Comparison of ENCODE assay signal across 8 cellular contexts in the genomic region with DNA sequence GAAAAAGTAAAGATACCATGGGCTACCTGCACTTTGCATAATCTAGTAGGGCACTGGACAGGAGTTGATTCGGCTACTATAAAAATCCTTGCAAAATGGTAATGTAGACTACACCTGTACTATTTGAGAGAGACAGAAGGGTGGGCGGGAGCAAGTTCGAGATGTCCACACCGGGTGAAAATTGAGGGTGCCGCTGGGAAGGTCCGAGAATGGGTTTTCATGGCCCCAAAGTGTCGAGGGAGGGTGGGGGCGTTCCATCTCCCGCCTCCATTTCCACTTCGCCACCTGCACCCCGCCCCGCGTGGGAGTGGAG.
A peak's percentile ranks its signal among the peaks of the same experiment; 100 is the strongest.
DNase-seq lines count a peak whose midpoint lies in the region; ATAC-seq and TF ChIP-seq lines count a peak whose summit lies in the region.

No MANE protein-coding gene starts in this region.

- H3K27ac ChIP-seq in 22Rv1 = peak overlapping the region; percentile 66
- peak overlapping the region; percentile 79 to 100 (median 96) for H3K27ac ChIP-seq in skin epidermis

- no peak for TF ChIP-seq CTCF in 22Rv1 (IDR thresholded peaks at IDR 0.05)
- TF ChIP-seq CTCF in foreskin fibroblast (IDR thresholded peaks at IDR 0.05; ENCODE audit: low read depth, low read length) = no peak

- DNase-seq in foreskin fibroblast (no peak), NCI-H146 (lab: John Stamatoyannopoulos, UW) (no peak), globus pallidus (ENCODE audit: low spot score) (no peak)
- no peak for DNase-seq in activated CD4-positive, alpha-beta T cell treated with anti-CD3 and anti-CD28 coated beads for 1 hour

- peak; percentile 18 for ATAC-seq in GM21717 (IDR thresholded peaks at IDR 0.05; ENCODE audit: unreplicated experiment)
- ATAC-seq in SK-N-SH treated with all-trans-retinoic acid at 6 μM for 48 hours = peak; percentile 33

- H3K4me3 ChIP-seq in foreskin fibroblast (ENCODE audit: low read depth in 1 of 2, low read length in 2 of 2) (peak overlapping the region; percentile 90 to 95), skin epidermis (peak overlapping the region; percentile 59 to 98 (median 92))

TF ChIP-seq in SK-N-SH treated with all-trans-retinoic acid at 6 μM for 48 hours, 23 proteins besides CTCF, POLR2A, EP300 and RAD21:
- no peak for TF ChIP-seq OSR1 (CRISPR knock-in tag; IDR thresholded peaks at IDR 0.05)
- no peak for TF ChIP-seq TCF4 (CRISPR knock-in tag; IDR thresholded peaks at IDR 0.05; ENCODE audit: borderline replicate concordance)
- TF ChIP-seq, protein P1, sequence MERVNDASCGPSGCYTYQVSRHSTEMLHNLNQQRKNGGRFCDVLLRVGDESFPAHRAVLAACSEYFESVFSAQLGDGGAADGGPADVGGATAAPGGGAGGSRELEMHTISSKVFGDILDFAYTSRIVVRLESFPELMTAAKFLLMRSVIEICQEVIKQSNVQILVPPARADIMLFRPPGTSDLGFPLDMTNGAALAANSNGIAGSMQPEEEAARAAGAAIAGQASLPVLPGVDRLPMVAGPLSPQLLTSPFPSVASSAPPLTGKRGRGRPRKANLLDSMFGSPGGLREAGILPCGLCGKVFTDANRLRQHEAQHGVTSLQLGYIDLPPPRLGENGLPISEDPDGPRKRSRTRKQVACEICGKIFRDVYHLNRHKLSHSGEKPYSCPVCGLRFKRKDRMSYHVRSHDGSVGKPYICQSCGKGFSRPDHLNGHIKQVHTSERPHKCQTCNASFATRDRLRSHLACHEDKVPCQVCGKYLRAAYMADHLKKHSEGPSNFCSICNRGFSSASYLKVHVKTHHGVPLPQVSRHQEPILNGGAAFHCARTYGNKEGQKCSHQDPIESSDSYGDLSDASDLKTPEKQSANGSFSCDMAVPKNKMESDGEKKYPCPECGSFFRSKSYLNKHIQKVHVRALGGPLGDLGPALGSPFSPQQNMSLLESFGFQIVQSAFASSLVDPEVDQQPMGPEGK (CRISPR knock-in tag; IDR thresholded peaks at IDR 0.05; ENCODE audit: borderline replicate concordance) = no peak
- TF ChIP-seq, protein P2, sequence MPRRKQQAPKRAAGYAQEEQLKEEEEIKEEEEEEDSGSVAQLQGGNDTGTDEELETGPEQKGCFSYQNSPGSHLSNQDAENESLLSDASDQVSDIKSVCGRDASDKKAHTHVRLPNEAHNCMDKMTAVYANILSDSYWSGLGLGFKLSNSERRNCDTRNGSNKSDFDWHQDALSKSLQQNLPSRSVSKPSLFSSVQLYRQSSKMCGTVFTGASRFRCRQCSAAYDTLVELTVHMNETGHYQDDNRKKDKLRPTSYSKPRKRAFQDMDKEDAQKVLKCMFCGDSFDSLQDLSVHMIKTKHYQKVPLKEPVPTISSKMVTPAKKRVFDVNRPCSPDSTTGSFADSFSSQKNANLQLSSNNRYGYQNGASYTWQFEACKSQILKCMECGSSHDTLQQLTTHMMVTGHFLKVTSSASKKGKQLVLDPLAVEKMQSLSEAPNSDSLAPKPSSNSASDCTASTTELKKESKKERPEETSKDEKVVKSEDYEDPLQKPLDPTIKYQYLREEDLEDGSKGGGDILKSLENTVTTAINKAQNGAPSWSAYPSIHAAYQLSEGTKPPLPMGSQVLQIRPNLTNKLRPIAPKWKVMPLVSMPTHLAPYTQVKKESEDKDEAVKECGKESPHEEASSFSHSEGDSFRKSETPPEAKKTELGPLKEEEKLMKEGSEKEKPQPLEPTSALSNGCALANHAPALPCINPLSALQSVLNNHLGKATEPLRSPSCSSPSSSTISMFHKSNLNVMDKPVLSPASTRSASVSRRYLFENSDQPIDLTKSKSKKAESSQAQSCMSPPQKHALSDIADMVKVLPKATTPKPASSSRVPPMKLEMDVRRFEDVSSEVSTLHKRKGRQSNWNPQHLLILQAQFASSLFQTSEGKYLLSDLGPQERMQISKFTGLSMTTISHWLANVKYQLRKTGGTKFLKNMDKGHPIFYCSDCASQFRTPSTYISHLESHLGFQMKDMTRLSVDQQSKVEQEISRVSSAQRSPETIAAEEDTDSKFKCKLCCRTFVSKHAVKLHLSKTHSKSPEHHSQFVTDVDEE (CRISPR knock-in tag; IDR thresholded peaks at IDR 0.05) = no peak
- no peak for TF ChIP-seq SNAI2 (CRISPR knock-in tag; IDR thresholded peaks at IDR 0.05)
- TF ChIP-seq ZFP30 (CRISPR knock-in tag; IDR thresholded peaks at IDR 0.05) = no peak
- TF ChIP-seq GLIS3 (CRISPR knock-in tag; IDR thresholded peaks at IDR 0.05) = no peak
- TF ChIP-seq, protein P3, sequence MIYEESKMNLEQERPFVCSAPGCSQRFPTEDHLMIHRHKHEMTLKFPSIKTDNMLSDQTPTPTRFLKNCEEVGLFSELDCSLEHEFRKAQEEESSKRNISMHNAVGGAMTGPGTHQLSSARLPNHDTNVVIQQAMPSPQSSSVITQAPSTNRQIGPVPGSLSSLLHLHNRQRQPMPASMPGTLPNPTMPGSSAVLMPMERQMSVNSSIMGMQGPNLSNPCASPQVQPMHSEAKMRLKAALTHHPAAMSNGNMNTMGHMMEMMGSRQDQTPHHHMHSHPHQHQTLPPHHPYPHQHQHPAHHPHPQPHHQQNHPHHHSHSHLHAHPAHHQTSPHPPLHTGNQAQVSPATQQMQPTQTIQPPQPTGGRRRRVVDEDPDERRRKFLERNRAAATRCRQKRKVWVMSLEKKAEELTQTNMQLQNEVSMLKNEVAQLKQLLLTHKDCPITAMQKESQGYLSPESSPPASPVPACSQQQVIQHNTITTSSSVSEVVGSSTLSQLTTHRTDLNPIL (CRISPR knock-in tag; IDR thresholded peaks at IDR 0.05; ENCODE audit: low read depth) = no peak
- no peak for TF ChIP-seq BACH2 (CRISPR knock-in tag; IDR thresholded peaks at IDR 0.05; ENCODE audit: borderline replicate concordance)
- no peak for TF ChIP-seq ZFP3 (CRISPR knock-in tag; IDR thresholded peaks at IDR 0.05)
- TF ChIP-seq, protein P4, sequence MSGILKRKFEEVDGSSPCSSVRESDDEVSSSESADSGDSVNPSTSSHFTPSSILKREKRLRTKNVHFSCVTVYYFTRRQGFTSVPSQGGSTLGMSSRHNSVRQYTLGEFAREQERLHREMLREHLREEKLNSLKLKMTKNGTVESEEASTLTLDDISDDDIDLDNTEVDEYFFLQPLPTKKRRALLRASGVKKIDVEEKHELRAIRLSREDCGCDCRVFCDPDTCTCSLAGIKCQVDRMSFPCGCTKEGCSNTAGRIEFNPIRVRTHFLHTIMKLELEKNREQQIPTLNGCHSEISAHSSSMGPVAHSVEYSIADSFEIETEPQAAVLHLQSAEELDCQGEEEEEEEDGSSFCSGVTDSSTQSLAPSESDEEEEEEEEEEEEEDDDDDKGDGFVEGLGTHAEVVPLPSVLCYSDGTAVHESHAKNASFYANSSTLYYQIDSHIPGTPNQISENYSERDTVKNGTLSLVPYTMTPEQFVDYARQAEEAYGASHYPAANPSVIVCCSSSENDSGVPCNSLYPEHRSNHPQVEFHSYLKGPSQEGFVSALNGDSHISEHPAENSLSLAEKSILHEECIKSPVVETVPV (CRISPR knock-in tag; IDR thresholded peaks at IDR 0.05) = no peak
- TF ChIP-seq ZC3H10 (CRISPR knock-in tag; IDR thresholded peaks at IDR 0.05) = no peak
- TF ChIP-seq ESRRG (CRISPR knock-in tag; IDR thresholded peaks at IDR 0.05) = no peak
- TF ChIP-seq, protein P5, sequence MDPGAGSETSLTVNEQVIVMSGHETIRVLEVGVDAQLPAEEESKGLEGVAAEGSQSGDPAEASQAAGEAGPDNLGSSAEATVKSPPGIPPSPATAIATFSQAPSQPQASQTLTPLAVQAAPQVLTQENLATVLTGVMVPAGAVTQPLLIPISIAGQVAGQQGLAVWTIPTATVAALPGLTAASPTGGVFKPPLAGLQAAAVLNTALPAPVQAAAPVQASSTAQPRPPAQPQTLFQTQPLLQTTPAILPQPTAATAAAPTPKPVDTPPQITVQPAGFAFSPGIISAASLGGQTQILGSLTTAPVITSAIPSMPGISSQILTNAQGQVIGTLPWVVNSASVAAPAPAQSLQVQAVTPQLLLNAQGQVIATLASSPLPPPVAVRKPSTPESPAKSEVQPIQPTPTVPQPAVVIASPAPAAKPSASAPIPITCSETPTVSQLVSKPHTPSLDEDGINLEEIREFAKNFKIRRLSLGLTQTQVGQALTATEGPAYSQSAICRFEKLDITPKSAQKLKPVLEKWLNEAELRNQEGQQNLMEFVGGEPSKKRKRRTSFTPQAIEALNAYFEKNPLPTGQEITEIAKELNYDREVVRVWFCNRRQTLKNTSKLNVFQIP (CRISPR knock-in tag; IDR thresholded peaks at IDR 0.05; ENCODE audit: borderline replicate concordance, low read depth) = no peak
- TF ChIP-seq ZNF565 (CRISPR knock-in tag; conservative IDR thresholded peaks at IDR 0.05; ENCODE audit: low read depth) = no peak
